ENCODE assay signal across 13 cellular contexts in the genomic region with DNA sequence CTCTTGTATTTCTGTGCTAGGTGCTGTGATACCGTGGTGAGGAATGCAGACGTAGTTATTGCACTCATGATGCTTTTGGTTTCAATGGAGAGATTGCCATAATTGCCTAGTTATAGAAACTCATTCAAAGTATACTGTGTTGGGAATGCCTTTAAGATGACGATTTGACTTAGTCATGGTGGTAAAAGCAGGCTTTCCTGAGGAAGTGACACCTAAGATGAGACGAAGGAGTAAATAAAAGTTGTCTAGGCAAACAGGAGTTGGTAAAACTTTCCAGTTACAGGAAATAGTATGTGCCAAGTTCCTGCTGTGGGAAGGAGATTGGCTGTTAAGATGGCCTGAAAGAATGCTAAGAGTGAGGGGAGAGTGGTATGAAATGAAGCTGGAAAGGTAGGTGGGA. TPM values are rescaled to one million over a fixed set of nuclear protein-coding genes. Genes with fewer than 3 reads are reported as not detected.
DNase-seq lines count a peak whose midpoint lies in the region; ATAC-seq, FAIRE-seq and TF ChIP-seq lines count a peak whose summit lies in the region.
"Had no signal": no experiment of that assay in that cellular context is flagged by ENCODE, and none has a peak within 500 bp of the region (broad histone marks: within the 10 kb centered on the region; RNA-seq: fewer than 3 reads in every experiment).

No MANE protein-coding gene starts in this region.

- H3K4me2 ChIP-seq in A549, result peak overlapping the region; percentile 54

- POLR2A ChIA-PET in A549 (lab: Yijun Ruan, JAX) (no interaction called here), HEK293T (lab: Yijun Ruan, JAX) (no interaction called here)

- TF ChIP-seq CTCF in A549 (IDR thresholded peaks at IDR 0.05), result no peak

- ATAC-seq in A549, result peak; percentile 93 to 94
- no peak for ATAC-seq in stimulated activated naive CD8-positive, alpha-beta T cell treated with anti-CD3 and anti-CD28 coated beads, Interleukin-15, Interleukin-2, amounts not matched to agents 100 U/mL and 50 U/mL, for 24 hours
- ATAC-seq: T-cell had no signal

- peaks cover 39% of the 10 kb centered on the region for H3K4me1 ChIP-seq in A549

- CTCF ChIA-PET in A549 (lab: Yijun Ruan, JAX), result interaction anchor here (1.0 kb wide), 1 partner anchor 11 kb away, joined by 3 read pairs; no protein-coding TSS in a partner anchor
- CTCF ChIA-PET in HEK293T (lab: Yijun Ruan, JAX), result no interaction called here

- 0 out of 5 replicates have a peak, but pooled peaks have one; percentile 2 to 9 for TF ChIP-seq RAD21 in A549 (conservative IDR thresholded peaks at IDR 0.05 in 1 of 2, IDR thresholded peaks at IDR 0.05 in 1 of 2)

- under 1% methylated on average over 4 of the region's 4 CpGs for WGBS in A549 (ENCODE audit: missing lambda C conversion rate)

- no peak overlapping the region for H3K4me3 ChIP-seq in A549

- no peak for TF ChIP-seq POLR2A in A549 (IDR thresholded peaks at IDR 0.05; ENCODE audit: low read length)

- DNase-seq in A549 (ENCODE audit: low read depth in 1 of 2, low spot score in 1 of 2) (peak; percentile 8 to 89), HK-2 (ENCODE audit: unreplicated experiment) (peak; percentile 0), SW 1271 (lab: John Stamatoyannopoulos, UW) (peak; percentile 32 to 69), glomerular endothelial cell (ENCODE audit: extremely low read depth, low read depth, low spot score) (peak; percentile 98), SK-N-DZ (ENCODE audit: low spot score) (no peak), NCI-H2196 treated with DMSO at 0.1 percent for 48 hours (lab: John Stamatoyannopoulos, UW; ENCODE audit: unreplicated experiment) (no peak), HEK293T (ENCODE audit: extremely low spot score) (no peak)
- DNase-seq in stimulated activated naive CD8-positive, alpha-beta T cell treated with anti-CD3 and anti-CD28 coated beads, Interleukin-15, Interleukin-2, amounts not matched to agents 100 U/mL and 50 U/mL, for 24 hours, result no peak
- DNase-seq: activated CD4-positive, CD25-positive, alpha-beta regulatory T cell treated with anti-CD3 and anti-CD28 coated beads, Interleukin-2, amount 50 U/mL, for 72 hours; NCI-H1105; NCI-H2227 treated with DMSO at 0.1 percent for 48 hours; occipital lobe; T-cell had no signal

- peak; percentile 94 for FAIRE-seq in A549 (lab: Jason Lieb, UNC)

- H3K27ac ChIP-seq in A549, result peak overlapping the region; percentile 48 to 71; a peak in 5 of 6 replicates

- TF ChIP-seq EP300 in A549 (IDR thresholded peaks at IDR 0.05), result peak; percentile 48 to 63; a peak in 1 of 5 replicates

- H3K9me3 ChIP-seq in A549, result no peaks in the 10 kb centered on the region

TF ChIP-seq in A549, 52 proteins besides CTCF, POLR2A, EP300 and RAD21:
- TF ChIP-seq MAFK (IDR thresholded peaks at IDR 0.05; ENCODE audit: partially characterized antibody) (peak; percentile 61), JUNB (IDR thresholded peaks at IDR 0.05) (peak; percentile 76), CEBPB (IDR thresholded peaks at IDR 0.05) (peak in 1 of 2 experiments; percentile 69; a peak in 1 of 4 replicates), GATA3 (IDR thresholded peaks at IDR 0.05; ENCODE audit: borderline replicate concordance) (peak; percentile 78), NPAS2 (CRISPR knock-in tag; IDR thresholded peaks at IDR 0.05; ENCODE audit: borderline replicate concordance) (no peak), JUN (IDR thresholded peaks at IDR 0.05) (0 out of 5 replicates have a peak, but pooled peaks have one; percentile 21 to 30), HDAC2 (IDR thresholded peaks at IDR 0.05) (no peak), FOSL2 (IDR thresholded peaks at IDR 0.05) (no peak), FOSL2 (CRISPR knock-in tag; IDR thresholded peaks at IDR 0.05) (peak; percentile 91)

TF ChIP-seq in HEK293T, 16 proteins besides CTCF, POLR2A, EP300 and RAD21:
- TF ChIP-seq HDGF (IDR thresholded peaks at IDR 0.05; ENCODE audit: borderline replicate concordance) (no peak), ARNT (IDR thresholded peaks at IDR 0.05) (no peak), FOXM1 (IDR thresholded peaks at IDR 0.05; ENCODE audit: borderline replicate concordance) (no peak), CTBP1 (IDR thresholded peaks at IDR 0.05; ENCODE audit: borderline replicate concordance) (no peak), ELF4 (IDR thresholded peaks at IDR 0.05) (no peak), NFRKB (IDR thresholded peaks at IDR 0.05) (no peak), ZNF384 (IDR thresholded peaks at IDR 0.05) (no peak), SUZ12 (IDR thresholded peaks at IDR 0.05) (no peak), BHLHE40 (IDR thresholded peaks at IDR 0.05; ENCODE audit: borderline replicate concordance) (no peak), LEF1 (IDR thresholded peaks at IDR 0.05; ENCODE audit: borderline replicate concordance) (no peak), L3MBTL2 (conservative IDR thresholded peaks at IDR 0.05) (no peak), FOXK2 (IDR thresholded peaks at IDR 0.05) (no peak), TARDBP (IDR thresholded peaks at IDR 0.05) (no peak), SP1 (IDR thresholded peaks at IDR 0.05) (no peak), FOXA1 (IDR thresholded peaks at IDR 0.05) (no peak)
- TF ChIP-seq, protein P1, sequence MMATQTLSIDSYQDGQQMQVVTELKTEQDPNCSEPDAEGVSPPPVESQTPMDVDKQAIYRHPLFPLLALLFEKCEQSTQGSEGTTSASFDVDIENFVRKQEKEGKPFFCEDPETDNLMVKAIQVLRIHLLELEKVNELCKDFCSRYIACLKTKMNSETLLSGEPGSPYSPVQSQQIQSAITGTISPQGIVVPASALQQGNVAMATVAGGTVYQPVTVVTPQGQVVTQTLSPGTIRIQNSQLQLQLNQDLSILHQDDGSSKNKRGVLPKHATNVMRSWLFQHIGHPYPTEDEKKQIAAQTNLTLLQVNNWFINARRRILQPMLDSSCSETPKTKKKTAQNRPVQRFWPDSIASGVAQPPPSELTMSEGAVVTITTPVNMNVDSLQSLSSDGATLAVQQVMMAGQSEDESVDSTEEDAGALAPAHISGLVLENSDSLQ (IDR thresholded peaks at IDR 0.05), result no peak
TF ChIP-seq in HEK293T: peak in this region for 0.

RNA-seq across cellular contexts. Expression of a gene that starts 48.1 kb away (rescaled TPM):
- polyA plus RNA-seq in A549 (2011; rRNA removed), result 53.8 and 71.7 TPM in 2 replicates
- polyA plus RNA-seq in A549 (2012; cell fraction: cytosol; rRNA removed), result 10.1 and 12.5 TPM in 2 replicates
- 12.2 and 20.2 TPM in 2 replicates for polyA plus RNA-seq in A549 (2012; cell fraction: nucleus; rRNA removed)
- 21.7 to 23.1 TPM (median 22.0 TPM) in 3 replicates for polyA plus RNA-seq in A549 (2017; fragmentation: RNase III; extraction: RNeasy Plus Mini Kit Qiagen cat#74134 plus additional on column Dnase treatment)
- 138 and 140 TPM in 2 replicates for polyA minus RNA-seq in A549 (2011; rRNA and poly(A)+ RNA removed)
- total RNA-seq in glomerular endothelial cell, result 36.1 and 65.2 TPM in 2 replicates
- polyA plus RNA-seq in SK-N-DZ (2014; cell fraction: cytosol; rRNA removed), result 10.5 and 11.1 TPM in 2 replicates
- polyA plus RNA-seq in SK-N-DZ (2014; cell fraction: nucleus; rRNA removed), result 9.0 and 11.6 TPM in 2 replicates

Comparison
In these comparisons a context has a peak if more than half of its experiments do, and no peak if none do; other contexts are left out.
1. DNase-seq: peak in A549 (2 of 2), HK-2 (single experiment), SW 1271 (2 of 2) and glomerular endothelial cell (single experiment); none in SK-N-DZ (single experiment), NCI-H2196 treated with DMSO at 0.1 percent for 48 hours (single experiment), stimulated activated naive CD8-positive, alpha-beta T cell treated with anti-CD3 and anti-CD28 coated beads, Interleukin-15, Interleukin-2, amounts not matched to agents 100 U/mL and 50 U/mL, for 24 hours (single experiment) and HEK293T (single experiment).